ENCODE assay signal across 16 cellular contexts in genomic region chr11:9581556-9582161, GRCh38.
"Had no signal": no experiment of that assay in that cellular context is flagged by ENCODE, and none has a peak within 500 bp of the region (broad histone marks: within the 10 kb centered on the region; RNA-seq: fewer than 3 reads in every experiment).

No MANE protein-coding gene starts in this region.

- H3K4me1 ChIP-seq: breast epithelium, psoas muscle, right atrium auricular region had no signal

- H3K27ac ChIP-seq: breast epithelium, coronary artery, epithelial cell of prostate, heart left ventricle, ovary, psoas muscle, right atrium auricular region, upper lobe of left lung had no signal

- H3K9me3 ChIP-seq: breast epithelium, heart left ventricle, ovary, psoas muscle, right atrium auricular region, upper lobe of left lung had no signal

- H3K27me3 Mint-ChIP-seq: activated naive CD8-positive, alpha-beta T cell treated with anti-CD3 and anti-CD28 coated beads for 36 hours had no signal

- H3K4me3 ChIP-seq: breast epithelium, coronary artery, heart left ventricle, ovary, psoas muscle, right atrium auricular region, upper lobe of left lung had no signal

- H3K36me3 ChIP-seq: ovary had no signal

- ATAC-seq: heart left ventricle, left cardiac atrium, natural killer cell, psoas muscle had no signal

- H3K27me3 ChIP-seq: breast epithelium, heart left ventricle, ovary, right atrium auricular region, upper lobe of left lung had no signal

- H3K4me3 Mint-ChIP-seq: activated naive CD8-positive, alpha-beta T cell treated with anti-CD3 and anti-CD28 coated beads for 36 hours; natural killer cell had no signal

- H3K27ac Mint-ChIP-seq: activated naive CD8-positive, alpha-beta T cell treated with anti-CD3 and anti-CD28 coated beads for 36 hours had no signal

- H3K9me3 Mint-ChIP-seq: activated naive CD8-positive, alpha-beta T cell treated with anti-CD3 and anti-CD28 coated beads for 36 hours; natural killer cell had no signal

- DNase-seq: activated naive CD8-positive, alpha-beta T cell treated with anti-CD3 and anti-CD28 coated beads for 36 hours; activated T-cell treated with anti-CD3 and anti-CD28 coated beads, Interleukin-2, amount 50 U/mL, for 1 hour; amniotic stem cell; heart left ventricle; left cardiac atrium; midbrain; natural killer cell; ovary; psoas muscle; stimulated activated CD4-positive, alpha-beta T cell treated with anti-CD3 and anti-CD28 coated beads, Interleukin-4, amount 100 ng/mL, for 24 hours; stimulated activated naive CD4-positive, alpha-beta T cell treated with Interleukin-2 at 50 U/mL for 16 hours; upper lobe of left lung had no signal
